In the genomic region with DNA sequence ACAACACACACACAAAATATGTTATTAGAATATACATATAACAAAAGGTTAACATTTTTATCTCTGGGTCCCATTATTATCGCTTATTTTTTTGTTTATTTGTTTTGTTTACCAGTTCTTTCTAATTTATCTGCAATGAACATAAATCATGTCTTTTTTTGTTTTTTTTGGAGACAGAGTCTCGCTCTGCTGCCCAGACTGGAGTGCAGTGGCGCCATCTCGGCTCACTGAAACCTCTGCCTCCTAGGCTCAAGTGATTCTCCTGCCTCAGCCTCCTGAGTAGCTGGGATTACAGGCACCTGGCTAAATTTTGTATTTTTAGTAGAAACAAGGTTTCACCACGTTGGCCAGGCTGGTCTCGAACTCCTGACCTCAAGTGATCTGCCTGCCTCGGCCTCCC, we compare ENCODE assay signal across 7 cellular contexts. TPM values are rescaled to one million over a fixed set of nuclear protein-coding genes. Genes with fewer than 3 reads are reported as not detected.
A peak's percentile ranks its signal among the peaks of the same experiment; 100 is the strongest.
DNase-seq lines count a peak whose midpoint lies in the region; ATAC-seq, FAIRE-seq and TF ChIP-seq lines count a peak whose summit lies in the region.
"Not testable (repeated sequence)": the region's sequence is repeated elsewhere in the genome, so short reads cannot be mapped to it uniquely, and the experiment has no call there.

No MANE protein-coding gene starts in this region.

- not testable (repeated sequence) for H3K36me3 ChIP-seq in BLaER1; HCT116 (ENCODE audit: control insufficient read depth in 1 of 2, insufficient read depth in 2 of 2, low read length in 2 of 2); RWPE2 (ENCODE audit: low read depth); GM12878 (ENCODE audit: control insufficient read depth in 2 of 2, insufficient read depth in 2 of 2, low read length in 1 of 2); hepatocyte (replicated peaks; ENCODE audit: insufficient read depth, low read depth); stomach

- not testable (repeated sequence) for H3K9me2 ChIP-seq in HCT116 (ENCODE audit: insufficient read depth); hepatocyte (replicated peaks; ENCODE audit: insufficient read depth)

- CTCF ChIA-PET in HCT116 (lab: Charles Lee) = not testable (repeated sequence)
- CTCF ChIA-PET in GM12878 (lab: Yijun Ruan, JAX) = interaction anchor here (1.0 kb wide), 1 partner anchor 24 kb away, joined by 4 read pairs; no protein-coding TSS in a partner anchor

- peaks cover 29 to 72% (median 38%) of the 10 kb centered on the region in 3 donors for H3K4me1 Mint-ChIP-seq in naive B cell

- H3K27me3 Mint-ChIP-seq in naive B cell = not testable (repeated sequence)

- intact Hi-C loops in HCT116 (cut with micrococcal nuclease); GM12878 (cut with micrococcal nuclease; ENCODE audit: unreplicated experiment): not testable (repeated sequence)
- intact Hi-C loops in stomach (cut with DNase I; ENCODE audit: low total_unique reads) = loop anchor here (10.0 kb wide), 1 partner anchor 84 kb away; no protein-coding TSS in a partner anchor

- H3K4me1 ChIP-seq in BLaER1 (peaks cover 19% of the 10 kb centered on the region), HCT116 (ENCODE audit: control insufficient read depth in 1 of 2, insufficient read depth in 2 of 2, low read length in 2 of 2) (peaks cover 23 to 32% of the 10 kb centered on the region in 2 experiments), RWPE2 (ENCODE audit: insufficient read depth, poor library complexity, severe bottlenecking) (peaks cover 12% of the 10 kb centered on the region), GM12878 (ENCODE audit: control insufficient read depth, insufficient read depth, low read length) (peaks cover 26% of the 10 kb centered on the region; the same call in 1 of the 2 replicates), hepatocyte (ENCODE audit: insufficient read depth) (peaks cover 18% of the 10 kb centered on the region), stomach (peaks cover 8 to 42% (median 29%) of the 10 kb centered on the region in 4 donors)

- H3K79me2 ChIP-seq in HCT116 (ENCODE audit: insufficient read depth, low read length) (peaks cover 87% of the 10 kb centered on the region), GM12878 (ENCODE audit: control insufficient read depth, insufficient read depth, low read length) (peaks cover 92% of the 10 kb centered on the region), hepatocyte (peaks cover 100% of the 10 kb centered on the region)

- H3K27ac ChIP-seq in BLaER1 = not testable (repeated sequence)
- peak overlapping the region; percentile 58 for H3K27ac ChIP-seq in HCT116 (ENCODE audit: low read depth, low read length)
- peak overlapping the region; percentile 62 for H3K27ac ChIP-seq in RWPE2 (ENCODE audit: poor library complexity, severe bottlenecking)
- peak overlapping the region; percentile 88 for H3K27ac ChIP-seq in GM12878 (ENCODE audit: control insufficient read depth, insufficient read depth)
- peak overlapping the region; percentile 60 for H3K27ac ChIP-seq in hepatocyte
- H3K27ac ChIP-seq in stomach = peak overlapping the region in 4 of 5 donors; percentile 11 to 55 (median 36)

- TF ChIP-seq RAD21 in HCT116 (IDR thresholded peaks at IDR 0.05; ENCODE audit: low read depth); GM12878 (IDR thresholded peaks at IDR 0.05; ENCODE audit: insufficient read depth, low read depth, low read length): not testable (repeated sequence)

- H4K20me1 ChIP-seq in BLaER1 (peaks cover 87% of the 10 kb centered on the region), hepatocyte (ENCODE audit: insufficient read depth, poor library complexity, severe bottlenecking) (peaks cover 47% of the 10 kb centered on the region)
- not testable (repeated sequence) for H4K20me1 ChIP-seq in HCT116 (ENCODE audit: insufficient read depth); GM12878 (ENCODE audit: control insufficient read depth, insufficient read depth)

- TF ChIP-seq CTCF in HCT116 (IDR thresholded peaks at IDR 0.05 in 2 of 3, conservative IDR thresholded peaks at IDR 0.05 in 1 of 3; ENCODE audit: borderline replicate concordance in 1 of 3, insufficient read depth in 1 of 3, low read depth in 2 of 3, low read length in 2 of 3); RWPE2 (IDR thresholded peaks at IDR 0.05; ENCODE audit: poor library complexity, severe bottlenecking); GM12878 (IDR thresholded peaks at IDR 0.05 in 2 of 3, conservative IDR thresholded peaks at IDR 0.05 in 1 of 3; ENCODE audit: control insufficient read depth in 2 of 3, extremely low read depth in 1 of 3, insufficient read depth in 1 of 3, low read depth in 3 of 3, low read length in 3 of 3); hepatocyte (IDR thresholded peaks at IDR 0.05; ENCODE audit: poor library complexity); stomach (IDR thresholded peaks at IDR 0.05): not testable (repeated sequence)

- H3K27ac Mint-ChIP-seq in naive B cell = peak overlapping the region in 5 of 6 donors; percentile 10 to 92 (median 78)

- not testable (repeated sequence) for DNase-seq in HCT116 (ENCODE audit: low read depth, low spot score); RWPE2 (ENCODE audit: low spot score); GM12878 (ENCODE audit: low read depth, low spot score); hepatocyte (ENCODE audit: low spot score); naive B cell; stomach

- not testable (repeated sequence) for TF ChIP-seq POLR2A in HCT116 (IDR thresholded peaks at IDR 0.05; ENCODE audit: borderline replicate concordance, extremely low read depth, insufficient read depth, insufficient read length); GM12878 (IDR thresholded peaks at IDR 0.05; ENCODE audit: low read depth, low read length); stomach (IDR thresholded peaks at IDR 0.05)

- POLR2A ChIA-PET in HCT116 (lab: Charles Lee) = not testable (repeated sequence)
- POLR2A ChIA-PET in GM12878 (lab: Charles Lee) = interaction anchor here (14.8 kb wide), 1 partner anchor 18 kb away, joined by 329 read pairs; no protein-coding TSS in a partner anchor

- in situ Hi-C loops in GM12878 (cut with MboI) = not testable (repeated sequence)

- H3K27me3 ChIP-seq in BLaER1; HCT116 (ENCODE audit: insufficient read depth, low read length); RWPE2 (ENCODE audit: insufficient read depth, poor library complexity, severe bottlenecking); GM12878 (replicated peaks in 1 of 2; ENCODE audit: control insufficient read depth in 2 of 2, insufficient read depth in 2 of 2, low read length in 1 of 2); hepatocyte; stomach: not testable (repeated sequence)

- H3K9ac ChIP-seq in BLaER1; HCT116 (ENCODE audit: low read length): not testable (repeated sequence)
- H3K9ac ChIP-seq in GM12878 (ENCODE audit: control insufficient read depth, insufficient read depth, low read length) = peak overlapping the region; percentile 39; the same call in 1 of the 2 replicates

- peak overlapping the region in 1 of 8 donors; percentile 57 for H3K4me3 Mint-ChIP-seq in naive B cell

- H3K4me2 ChIP-seq in BLaER1 (peak overlapping the region; percentile 29; the same call in 1 of the 2 replicates), GM12878 (ENCODE audit: control insufficient read depth, insufficient read depth) (peak overlapping the region; percentile 48), hepatocyte (peak overlapping the region; percentile 35)
- H3K4me2 ChIP-seq in HCT116 (ENCODE audit: low read length) = not testable (repeated sequence)

- 83% methylated on average over 7 of the region's 7 CpGs for WGBS in GM12878 (ENCODE audit: insufficient coverage, insufficient replicate concordance, low lambda C conversion rate, missing lambda C conversion rate)
- 89% methylated on average over 7 of the region's 7 CpGs for WGBS in hepatocyte (ENCODE audit: low lambda C conversion rate, missing lambda C conversion rate)
- 71 to 84% (median 82%) methylated on average over 7 of the region's 7 CpGs for WGBS in stomach, 5 donors

- H3K36me3 Mint-ChIP-seq in naive B cell = not testable (repeated sequence)

- RAD21 ChIA-PET in HCT116 (lab: Charles Lee; ENCODE audit: low non-redundant PET in 1 of 2, low total read pairs in 2 of 2, uncharacterized antibody in 2 of 2, unreplicated experiment in 2 of 2); GM12878 (lab: Charles Lee; ENCODE audit: unreplicated experiment): not testable (repeated sequence)

- not testable (repeated sequence) for H3K4me3 ChIP-seq in BLaER1; HCT116 (replicated peaks in 1 of 2; ENCODE audit: low read depth in 1 of 2, low read length in 2 of 2); RWPE2 (ENCODE audit: severe bottlenecking); GM12878; hepatocyte; stomach

- not testable (repeated sequence) for H2AFZ ChIP-seq in HCT116 (ENCODE audit: low read depth, low read length, poor library complexity, severe bottlenecking); GM12878 (ENCODE audit: control insufficient read depth, low read depth, low read length); hepatocyte

- not testable (repeated sequence) for FAIRE-seq in GM12878 (lab: Jason Lieb, UNC)

- SMC1A ChIA-PET in GM12878 (lab: Charles Lee; ENCODE audit: uncharacterized antibody, unreplicated experiment) = interaction anchor here (16.2 kb wide), 1 partner anchor 40 kb away, joined by 213 read pairs; no protein-coding TSS in a partner anchor

- not testable (repeated sequence) for H3K9me3 Mint-ChIP-seq in naive B cell

- not testable (repeated sequence) for TF ChIP-seq EP300 in GM12878 (IDR thresholded peaks at IDR 0.05; ENCODE audit: borderline replicate concordance in 1 of 2, control insufficient read depth in 1 of 2, low read depth in 2 of 2, low read length in 2 of 2); stomach (IDR thresholded peaks at IDR 0.05)

- not testable (repeated sequence) for BruUV-seq in HCT116 (replicated peaks; lab: Mats Ljungman, UMichigan); GM12878 (replicated peaks; lab: Mats Ljungman, UMichigan)

- not testable (repeated sequence) for H3K9me3 ChIP-seq in BLaER1; HCT116 (ENCODE audit: control insufficient read depth in 1 of 2, insufficient read depth in 1 of 2, low read depth in 1 of 2, low read length in 2 of 2); RWPE2 (ENCODE audit: severe bottlenecking); GM12878 (replicated peaks; ENCODE audit: control insufficient read depth, insufficient read depth, low read length); hepatocyte (ENCODE audit: low read depth); stomach

- ATAC-seq in HCT116; RWPE2 (ENCODE audit: low read depth); GM12878; naive B cell (ENCODE audit: low read depth in 2 of 2): not testable (repeated sequence)

RNA-seq across cellular contexts. Expression of gene ILRUN, which starts 16.3 kb away (rescaled TPM):
- total RNA-seq in HCT116 (2021; ENCODE audit: unreplicated experiment) (51.9 TPM), GM12878 (2014; rRNA removed) (45.5 and 47.0 TPM in 2 replicates), GM12878 (2014; rRNA removed; fragmentation: Illumina TruSeq; extraction: Trizol) (55.5 and 56.2 TPM in 2 replicates), GM12878 (2021) (83.9 and 85.0 TPM in 2 replicates), hepatocyte (55.0 and 61.3 TPM in 2 replicates), stomach (10 to 100 TPM; 27.4 to 89.3 (median 45.2) TPM)
- polyA plus RNA-seq in HCT116 (2012) = 32.0 and 35.1 TPM in 2 replicates
- total RNA-seq in GM12878 (2013; cell fraction: nucleolus; rRNA removed) = 62.6 and 68.7 TPM in 2 replicates
- polyA plus RNA-seq in GM12878 (2011; ENCODE audit: low read depth) = 59.5 TPM
- polyA plus RNA-seq in GM12878 (2011; rRNA removed) (82.3 and 114 TPM in 2 replicates), GM12878 (2014; fragmentation: Illumina TruSeq; extraction: Trizol) (69.6 and 79.9 TPM in 2 replicates), GM12878 (2014; fragmentation: Nextera tagmentation; extraction: Ambion mirVana) (10 to 100 TPM; 21.0 to 27.2 TPM), GM12878 (2014; rRNA removed) (48.2 and 52.4 TPM in 2 replicates), GM12878 (2016; fragmentation: Nextera tagmentation; extraction: Ambion mirVana) (10 to 100 TPM; 30.2 to 34.1 TPM), hepatocyte (12.7 and 17.8 TPM in 2 replicates), naive B cell (ENCODE audit: low read depth in 6 of 6) (10 to 100 TPM; 23.8 to 33.2 (median 27.3) TPM), stomach (10 to 100 TPM; 27.0 to 44.7 (median 40.6) TPM)
- polyA plus RNA-seq in GM12878 (2011; cell fraction: cytosol; rRNA removed) = 72.5 and 86.5 TPM in 2 replicates
- polyA plus RNA-seq in GM12878 (2011; cell fraction: nucleus; rRNA removed) = 31.9 and 38.5 TPM in 2 replicates
- polyA plus RNA-seq in GM12878 (2012) = 76.8 and 76.9 TPM in 2 replicates
- 137 and 147 TPM in 2 replicates for polyA minus RNA-seq in GM12878 (2011; rRNA and poly(A)+ RNA removed)
- polyA minus RNA-seq in GM12878 (2011; cell fraction: cytosol; rRNA and poly(A)+ RNA removed) = 47.6 and 51.2 TPM in 2 replicates
- polyA minus RNA-seq in GM12878 (2011; cell fraction: nucleus; rRNA and poly(A)+ RNA removed) = 22.5 and 34.1 TPM in 2 replicates
